ENCODE assay signal across 8 cellular contexts in genomic region chr15:64703632-64703959, GRCh38.
DNase-seq lines count a peak whose midpoint lies in the region; ATAC-seq and TF ChIP-seq lines count a peak whose summit lies in the region.

No MANE protein-coding gene starts in this region.

- H3K27me3 ChIP-seq in sigmoid colon = no peaks in the 10 kb centered on the region

- peaks cover 0 to 52% (median 46%) of the 10 kb centered on the region in 4 donors for H3K4me1 ChIP-seq in sigmoid colon

- intact Hi-C loops in sigmoid colon (cut with DNase I) = no loop called here

- H3K36me3 ChIP-seq in SK-N-MC (ENCODE audit: insufficient read depth, low read length) = no peaks in the 10 kb centered on the region
- peaks cover 0 to 3% (median 0%) of the 10 kb centered on the region in 4 donors for H3K36me3 ChIP-seq in sigmoid colon

- no peak for TF ChIP-seq EP300 in sigmoid colon (IDR thresholded peaks at IDR 0.05)

- H3K9me3 ChIP-seq in SK-N-MC (ENCODE audit: low read depth, low read length) = no peaks in the 10 kb centered on the region
- H3K9me3 ChIP-seq in sigmoid colon = no peaks in the 10 kb centered on the region

- peak overlapping the region; percentile 82 for H3K4me3 ChIP-seq in SK-N-MC
- peak overlapping the region; percentile 86 for H3K4me3 ChIP-seq in fibroblast of the aortic adventitia (ENCODE audit: low read depth, low read length)
- peak overlapping the region; percentile 65 to 94 (median 92) for H3K4me3 ChIP-seq in sigmoid colon

- TF ChIP-seq CTCF in fibroblast of the aortic adventitia (IDR thresholded peaks at IDR 0.05; ENCODE audit: insufficient read depth, low read length) = no peak
- no peak for TF ChIP-seq CTCF in sigmoid colon (IDR thresholded peaks at IDR 0.05)

- H3K9ac ChIP-seq in SK-N-MC (ENCODE audit: insufficient read length) = peak overlapping the region; percentile 75

- peak overlapping the region; percentile 52; the same call in 1 of the 2 replicates for H3K27ac ChIP-seq in SK-N-MC
- peak overlapping the region; percentile 87 to 95 (median 92) for H3K27ac ChIP-seq in sigmoid colon

- TF ChIP-seq POLR2A in sigmoid colon (IDR thresholded peaks at IDR 0.05) = no peak

- no peak for ATAC-seq in HG03460 (IDR thresholded peaks at IDR 0.05; ENCODE audit: unreplicated experiment)
- no peak for ATAC-seq in GM18861 (IDR thresholded peaks at IDR 0.05; ENCODE audit: unreplicated experiment)

- 69 to 74% methylated on average over 7 of the region's 7 CpGs for WGBS in sigmoid colon, 2 donors

- DNase-seq in NCI-H82 (lab: John Stamatoyannopoulos, UW) = peak; percentile 41
- DNase-seq in NCI-H82 treated with DMSO at 0.1 percent for 48 hours (lab: John Stamatoyannopoulos, UW; ENCODE audit: unreplicated experiment) = no peak
- DNase-seq in SK-N-MC (ENCODE audit: low read depth, low spot score) = no peak
- no peak for DNase-seq in fibroblast of the aortic adventitia (ENCODE audit: low read depth)
- DNase-seq in sigmoid colon = no peak
- no peak for DNase-seq in D341Med (ENCODE audit: low spot score)
